ENCODE assay signal across 8 cellular contexts in the genomic region with DNA sequence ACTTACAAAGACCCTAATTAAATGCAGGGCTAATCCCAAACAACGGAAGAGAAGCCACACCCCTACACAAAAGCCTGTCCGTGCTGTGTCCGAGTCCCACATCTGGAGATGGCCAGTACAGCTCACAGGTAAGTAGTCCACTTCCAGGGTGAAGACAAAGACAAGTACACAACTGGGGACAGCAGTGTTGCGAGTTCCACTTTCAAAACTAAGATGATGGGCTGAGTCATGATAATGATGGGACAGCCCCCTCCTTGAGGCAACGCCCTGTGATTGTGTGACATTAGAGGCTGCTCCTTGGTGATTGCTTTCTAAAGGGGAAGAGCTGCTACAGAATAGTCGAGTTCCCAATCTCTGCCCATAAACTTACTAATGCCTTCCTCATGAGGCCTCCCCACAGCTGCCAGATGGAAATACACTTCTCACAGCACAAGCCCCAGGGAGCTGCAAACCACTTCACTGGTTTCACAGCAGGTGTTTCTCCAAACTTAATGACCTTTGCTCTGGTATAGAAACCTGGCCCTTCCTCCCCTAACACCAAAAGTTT.
DNase-seq lines count a peak whose midpoint lies in the region; ATAC-seq and TF ChIP-seq lines count a peak whose summit lies in the region.

No MANE protein-coding gene starts in this region.

- DNase-seq in GM10266 (ENCODE audit: extremely low spot score) (peak; percentile 55), GM20000 (ENCODE audit: low spot score) (peak; percentile 66), amniotic stem cell (lab: John Stamatoyannopoulos, UW) (no peak), NCI-H187 treated with DMSO at 0.1 percent for 48 hours (lab: John Stamatoyannopoulos, UW) (no peak), DMS114 treated with DMSO at 0.1 percent for 48 hours (lab: John Stamatoyannopoulos, UW; ENCODE audit: unreplicated experiment) (no peak)
- peak; percentile 13 for DNase-seq in activated T-helper 9 cell treated with anti-CD3 and anti-CD28 coated beads, Interleukin-2, amount 50 U/mL, for 16 hours (ENCODE audit: low read depth)
- DNase-seq in stimulated activated CD8-positive, alpha-beta memory T cell treated with anti-CD3 and anti-CD28 coated beads, Interleukin-4, amount 100 ng/mL, for 48 hours = peak; percentile 51

- TF ChIP-seq CTCF in GM10266 (IDR thresholded peaks at IDR 0.05; ENCODE audit: control insufficient read depth, insufficient read depth, low read depth, missing control alignments) (no peak), GM20000 (IDR thresholded peaks at IDR 0.05; ENCODE audit: extremely low read depth, missing control alignments) (no peak)

- peak; percentile 81 for ATAC-seq in HG03460 (IDR thresholded peaks at IDR 0.05; ENCODE audit: unreplicated experiment)

Comparison
In these comparisons a context has a peak if more than half of its experiments do, and no peak if none do; other contexts are left out.
1. DNase-seq: peak in GM10266 (single experiment), GM20000 (single experiment), activated T-helper 9 cell treated with anti-CD3 and anti-CD28 coated beads, Interleukin-2, amount 50 U/mL, for 16 hours (single experiment) and stimulated activated CD8-positive, alpha-beta memory T cell treated with anti-CD3 and anti-CD28 coated beads, Interleukin-4, amount 100 ng/mL, for 48 hours (single experiment); none in amniotic stem cell (single experiment), NCI-H187 treated with DMSO at 0.1 percent for 48 hours (single experiment) and DMS114 treated with DMSO at 0.1 percent for 48 hours (single experiment).